ENCODE assay signal across 1 cellular context in genomic region chr12:54306925-54307731, GRCh38.
TF ChIP-seq lines count a peak whose summit lies in the region.

No MANE protein-coding gene starts in this region.

TF ChIP-seq in K562, 482 proteins besides CTCF, POLR2A, EP300 and RAD21 (continued from another document and continues in another):
- no peak for TF ChIP-seq ZNF395 (CRISPR knock-in tag; IDR thresholded peaks at IDR 0.05)
- 0 out of 2 replicates have a peak, but pooled peaks have one; percentile 54 for TF ChIP-seq ETS1 (conservative IDR thresholded peaks at IDR 0.05; ENCODE audit: control insufficient read depth, low read depth, low read length)
- no peak for TF ChIP-seq MCM7 (IDR thresholded peaks at IDR 0.05)
- TF ChIP-seq BRD9 (IDR thresholded peaks at IDR 0.05; ENCODE audit: low read depth, partially characterized antibody), result no peak
- TF ChIP-seq CHD7 (IDR thresholded peaks at IDR 0.05; ENCODE audit: low read depth, low read length), result no peak
- peak; percentile 81 for TF ChIP-seq HMGN3 (IDR thresholded peaks at IDR 0.05; ENCODE audit: borderline replicate concordance, extremely low read depth, insufficient read length, low read depth, low read length)
- TF ChIP-seq THAP12 (CRISPR knock-in tag; IDR thresholded peaks at IDR 0.05), result no peak
- no peak for TF ChIP-seq LARP7 (IDR thresholded peaks at IDR 0.05)
- TF ChIP-seq ZFP91 (CRISPR knock-in tag; IDR thresholded peaks at IDR 0.05), result no peak
- no peak for TF ChIP-seq ILK (tag; IDR thresholded peaks at IDR 0.05; ENCODE audit: borderline replicate concordance, low read depth)
- TF ChIP-seq ZNF445 (CRISPR knock-in tag; IDR thresholded peaks at IDR 0.05; ENCODE audit: low read depth), result no peak
- TF ChIP-seq HDGF (IDR thresholded peaks at IDR 0.05), result peak; percentile 55; the same call in 1 of the 2 replicates
- no peak for TF ChIP-seq ZSCAN29 (IDR thresholded peaks at IDR 0.05)
- TF ChIP-seq SPI1 (IDR thresholded peaks at IDR 0.05; ENCODE audit: borderline replicate concordance, low read depth, low read length), result 0 out of 2 replicates have a peak, but pooled peaks have one; percentile 5
- TF ChIP-seq ZNF57 (CRISPR knock-in tag; IDR thresholded peaks at IDR 0.05), result no peak
- TF ChIP-seq MBD2 (IDR thresholded peaks at IDR 0.05; ENCODE audit: borderline replicate concordance, low read depth), result no peak; the same call in 1 of the 2 replicates
- TF ChIP-seq SREBF1 (IDR thresholded peaks at IDR 0.05; ENCODE audit: borderline replicate concordance, low read depth, low read length), result no peak
- peak; percentile 41 for TF ChIP-seq TAF1 (IDR thresholded peaks at IDR 0.05; ENCODE audit: control insufficient read depth, extremely low read depth, insufficient read depth, low read length, severe bottlenecking)
- no peak for TF ChIP-seq EZH2 (IDR thresholded peaks at IDR 0.05; ENCODE audit: borderline replicate concordance, low read depth, low read length)
- 0 out of 2 replicates have a peak, but pooled peaks have one; percentile 22 for TF ChIP-seq ZBED1 (IDR thresholded peaks at IDR 0.05)
- TF ChIP-seq RBM39 (optimal IDR thresholded peaks at IDR 0.05; ENCODE audit: low read depth, low read length), result no peak
- TF ChIP-seq XRCC4 (IDR thresholded peaks at IDR 0.05; ENCODE audit: extremely low read depth, insufficient read depth, insufficient read length), result no peak
- peak; percentile 82 for TF ChIP-seq PRDM10 (IDR thresholded peaks at IDR 0.05; ENCODE audit: partially characterized antibody)
- TF ChIP-seq PRPF4 (IDR thresholded peaks at IDR 0.05; ENCODE audit: insufficient read depth, low read depth, low read length, poor library complexity, severe bottlenecking), result no peak
- no peak for TF ChIP-seq POLR3A (IDR thresholded peaks at IDR 0.05; ENCODE audit: borderline replicate concordance, extremely low read depth, insufficient read depth, insufficient read length)
- no peak for TF ChIP-seq BRCA1 (IDR thresholded peaks at IDR 0.05)
- TF ChIP-seq BRCA1 (CRISPR knock-in tag; IDR thresholded peaks at IDR 0.05), result no peak
- TF ChIP-seq ZNF143 (CRISPR knock-in tag; IDR thresholded peaks at IDR 0.05), result no peak
- no peak for TF ChIP-seq NR2C2 (CRISPR knock-in tag; IDR thresholded peaks at IDR 0.05)
- TF ChIP-seq NR2C2 (tag; IDR thresholded peaks at IDR 0.05), result 0 out of 2 replicates have a peak, but pooled peaks have one; percentile 30
- peak; percentile 84 for TF ChIP-seq VEZF1 (CRISPR knock-in tag; IDR thresholded peaks at IDR 0.05)
- TF ChIP-seq RHOXF2B (CRISPR knock-in tag; conservative IDR thresholded peaks at IDR 0.05), result no peak
- TF ChIP-seq RFX5 (IDR thresholded peaks at IDR 0.05; ENCODE audit: low read depth, low read length), result no peak
- TF ChIP-seq RBBP5 (IDR thresholded peaks at IDR 0.05; ENCODE audit: borderline replicate concordance, insufficient read depth, low read length, poor library complexity, severe bottlenecking), result peak; percentile 49
